ENCODE assay signal across 17 cellular contexts in the genomic region with DNA sequence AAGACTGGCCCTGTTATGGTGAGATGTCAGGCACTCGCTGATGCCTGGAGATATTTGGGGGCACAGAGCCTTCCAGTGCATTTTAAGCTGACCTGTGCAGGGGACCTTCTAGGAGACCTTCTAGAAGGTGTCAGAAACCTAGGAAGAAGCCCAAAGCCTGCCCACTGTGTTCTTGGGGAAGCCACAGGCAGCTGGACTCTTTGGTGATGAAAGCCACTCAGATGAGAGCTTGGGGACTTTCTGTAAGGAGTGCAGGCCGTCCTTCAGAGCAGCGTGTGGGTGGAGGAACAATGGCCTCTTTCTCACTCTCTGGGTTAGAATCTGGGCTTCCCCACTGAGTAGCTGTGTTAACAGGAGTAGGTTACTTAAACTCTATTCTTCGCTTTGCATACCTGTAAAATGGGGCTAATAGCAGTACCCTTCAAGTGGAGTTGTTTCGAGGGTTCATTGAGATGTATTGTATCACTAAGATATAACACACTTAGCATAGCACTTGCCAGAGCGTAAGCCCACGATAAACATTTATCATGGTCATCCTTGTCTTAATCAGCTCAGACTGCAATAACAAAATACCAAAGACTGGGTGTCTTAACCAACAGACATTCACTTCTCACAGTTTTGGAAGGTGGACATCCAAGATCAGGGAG.
DNase-seq lines count a peak whose midpoint lies in the region; ATAC-seq and TF ChIP-seq lines count a peak whose summit lies in the region.
"Had no signal": no experiment of that assay in that cellular context is flagged by ENCODE, and none has a peak within 500 bp of the region (broad histone marks: within the 10 kb centered on the region; RNA-seq: fewer than 3 reads in every experiment).

No MANE protein-coding gene starts in this region.

- TF ChIP-seq POLR2A in testis (IDR thresholded peaks at IDR 0.05) = no peak

- WGBS in testis, 2 donors = 62 to 67% methylated on average over 7 of the region's 7 CpGs

- peaks cover 10% of the 10 kb centered on the region for H3K4me1 ChIP-seq in testis
- H3K4me1 ChIP-seq in PC-3 (ENCODE audit: insufficient read depth, low read length) = no peaks in the 10 kb centered on the region
- H3K4me1 ChIP-seq: lower lobe of right lung, neural progenitor cell, SJSA1 had no signal

- H3K4me3 ChIP-seq in testis = no peak overlapping the region
- H3K4me3 ChIP-seq in PC-3 (ENCODE audit: low read length) = no peak overlapping the region
- H3K4me3 ChIP-seq: lower lobe of right lung, neural progenitor cell, SJSA1 had no signal

- H3K4me2 ChIP-seq in PC-3 (ENCODE audit: low read length) = no peak overlapping the region
- H3K4me2 ChIP-seq: neural progenitor cell had no signal

- no peaks in the 10 kb centered on the region for H4K20me1 ChIP-seq in PC-3 (ENCODE audit: low read length)

- CTCF ChIA-PET in activated CD4-positive, alpha-beta T cell treated with anti-CD3 and anti-CD28 coated beads for 36 hours (lab: Charles Lee) = interaction anchor here (0.6 kb wide), 1 partner anchor 329 kb away, joined by 3 read pairs; no protein-coding TSS in a partner anchor
- CTCF ChIA-PET in PC-3 (lab: Charles Lee) = no interaction called here
- CTCF ChIA-PET in RWPE1 (lab: Yijun Ruan, JAX) = interaction anchor here (0.5 to 0.7 kb wide), 2 partner anchors 350 to 458 kb away, joined by 3 read pairs; no protein-coding TSS in a partner anchor

- H3F3A ChIP-seq in PC-3 (ENCODE audit: low read length, unreplicated experiment) = no peaks in the 10 kb centered on the region

- TF ChIP-seq CTCF in testis (IDR thresholded peaks at IDR 0.05) (no peak), PC-3 (conservative IDR thresholded peaks at IDR 0.05; ENCODE audit: low read depth, low read length) (no peak), RWPE1 (conservative IDR thresholded peaks at IDR 0.05; ENCODE audit: low read depth) (no peak)

- no peak overlapping the region for H2AFZ ChIP-seq in PC-3 (ENCODE audit: low read length)
- H2AFZ ChIP-seq: neural progenitor cell had no signal

- H3K9me2 ChIP-seq in PC-3 (replicated peaks; ENCODE audit: low read length) = no peaks in the 10 kb centered on the region

- H3K4me1 Mint-ChIP-seq in activated CD4-positive, alpha-beta T cell treated with anti-CD3 and anti-CD28 coated beads for 36 hours = no peaks in the 10 kb centered on the region

- intact Hi-C loops in activated CD4-positive, alpha-beta T cell treated with anti-CD3 and anti-CD28 coated beads for 36 hours (cut with DNase I, micrococcal nuclease) = no loop called here
- intact Hi-C loops in testis (cut with DNase I; ENCODE audit: low total_unique reads) = no loop called here
- intact Hi-C loops in PC-3 (cut with micrococcal nuclease) = no loop called here

- DNase-seq in activated CD4-positive, alpha-beta T cell treated with anti-CD3 and anti-CD28 coated beads for 36 hours = no peak
- DNase-seq in activated CD4-positive, alpha-beta T cell treated with anti-CD3 and anti-CD28 coated beads for 4 hours = no peak
- DNase-seq in testis (peak; percentile 40), PC-3 (no peak), UCSD-AML1 (lab: John Stamatoyannopoulos, UW; ENCODE audit: unreplicated experiment) (no peak), RWPE1 (ENCODE audit: low spot score) (no peak)
- DNase-seq: activated CD4-positive, CD25-positive, alpha-beta regulatory T cell treated with anti-CD3 and anti-CD28 coated beads, Interleukin-2, amount 50 U/mL, for 72 hours; activated T-cell treated with anti-CD3 and anti-CD28 coated beads, Interleukin-2, amount 50 U/mL, for 4 hours; amygdala; cortex of kidney; lower lobe of right lung; NCI-H2081 treated with DMSO at 0.1 percent for 48 hours; trophoblast cell had no signal

- H3K27me3 ChIP-seq in testis = no peaks in the 10 kb centered on the region
- H3K27me3 ChIP-seq in PC-3 (ENCODE audit: low read length) = no peaks in the 10 kb centered on the region
- H3K27me3 ChIP-seq: neural progenitor cell, SJSA1 had no signal

- no peaks in the 10 kb centered on the region for H3K27me3 Mint-ChIP-seq in activated CD4-positive, alpha-beta T cell treated with anti-CD3 and anti-CD28 coated beads for 36 hours

- no peak overlapping the region for H3K27ac ChIP-seq in testis
- H3K27ac ChIP-seq in PC-3 (ENCODE audit: low read length) = no peak overlapping the region
- no peak overlapping the region for H3K27ac ChIP-seq in RWPE1
- H3K27ac ChIP-seq: lower lobe of right lung, neural progenitor cell, SJSA1 had no signal

- no peak overlapping the region for H3K4me3 Mint-ChIP-seq in activated CD4-positive, alpha-beta T cell treated with anti-CD3 and anti-CD28 coated beads for 36 hours
- H3K4me3 Mint-ChIP-seq: activated T-cell treated with anti-CD3 and anti-CD28 coated beads, Interleukin-2, amount 50 U/mL, for 4 hours; neural progenitor cell had no signal

- H3K9me3 ChIP-seq in testis (no peaks in the 10 kb centered on the region), PC-3 (ENCODE audit: low read length) (no peaks in the 10 kb centered on the region)
- H3K9me3 ChIP-seq: lower lobe of right lung, SJSA1 had no signal

- H3K27ac Mint-ChIP-seq in activated CD4-positive, alpha-beta T cell treated with anti-CD3 and anti-CD28 coated beads for 36 hours = no peak overlapping the region
- H3K27ac Mint-ChIP-seq: neural progenitor cell had no signal

- ATAC-seq in activated CD4-positive, alpha-beta T cell treated with anti-CD3 and anti-CD28 coated beads for 36 hours = peak; percentile 26
- ATAC-seq in GM21825 (IDR thresholded peaks at IDR 0.05; ENCODE audit: unreplicated experiment) (peak; percentile 61), HG03342 (IDR thresholded peaks at IDR 0.05; ENCODE audit: unreplicated experiment) (peak; percentile 59), PC-3 (no peak)
- ATAC-seq: activated T-cell treated with anti-CD3 and anti-CD28 coated beads, Interleukin-2, amount 50 U/mL, for 4 hours; lower lobe of right lung had no signal

- no peaks in the 10 kb centered on the region for H3K79me2 ChIP-seq in PC-3 (ENCODE audit: low read length)

- H3K36me3 ChIP-seq in testis (ENCODE audit: low read depth, missing control alignments) (no peaks in the 10 kb centered on the region), PC-3 (ENCODE audit: low read depth, low read length) (no peaks in the 10 kb centered on the region)
- H3K36me3 ChIP-seq: neural progenitor cell, SJSA1 had no signal

- H3K9me3 Mint-ChIP-seq in activated CD4-positive, alpha-beta T cell treated with anti-CD3 and anti-CD28 coated beads for 36 hours (ENCODE audit: low read depth) = no peaks in the 10 kb centered on the region
- H3K9me3 Mint-ChIP-seq: activated T-cell treated with anti-CD3 and anti-CD28 coated beads, Interleukin-2, amount 50 U/mL, for 4 hours; neural progenitor cell had no signal

- POLR2A ChIA-PET in activated CD4-positive, alpha-beta T cell treated with anti-CD3 and anti-CD28 coated beads for 36 hours (lab: Charles Lee) = no interaction called here
- POLR2A ChIA-PET in PC-3 (lab: Charles Lee; ENCODE audit: unreplicated experiment) (no interaction called here), RWPE1 (lab: Yijun Ruan, JAX; ENCODE audit: low non-redundant PET) (no interaction called here)

- H3K36me3 Mint-ChIP-seq in activated CD4-positive, alpha-beta T cell treated with anti-CD3 and anti-CD28 coated beads for 36 hours (ENCODE audit: low read depth) = no peaks in the 10 kb centered on the region
- H3K36me3 Mint-ChIP-seq: neural progenitor cell had no signal

- BruUV-seq in PC-3 (replicated peaks; lab: Mats Ljungman, UMichigan) = no TSS peak

- no peak overlapping the region for H3K9ac ChIP-seq in PC-3 (ENCODE audit: low read length)
- H3K9ac ChIP-seq: neural progenitor cell had no signal
